In the genomic region with DNA sequence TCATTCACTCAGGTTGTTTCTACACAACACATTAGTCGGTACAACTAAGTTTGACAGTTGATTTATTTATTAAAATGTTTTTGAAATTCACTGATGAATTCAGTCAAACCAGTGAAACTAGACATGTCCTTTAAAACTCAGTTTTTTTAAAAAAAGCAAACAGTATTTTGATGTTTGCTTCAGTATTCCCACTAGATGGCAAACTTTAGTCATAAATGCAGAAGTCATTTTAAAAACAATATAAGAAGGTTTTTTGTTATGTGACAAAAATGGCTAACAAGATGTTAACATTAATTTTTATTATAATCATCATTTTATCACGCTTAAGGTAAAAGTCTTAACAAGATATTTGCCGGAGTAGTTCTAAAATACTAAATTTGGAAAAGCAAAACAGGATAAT, we compare ENCODE assay signal across 12 cellular contexts.
DNase-seq lines count a peak whose midpoint lies in the region; ATAC-seq, FAIRE-seq and TF ChIP-seq lines count a peak whose summit lies in the region.
"Had no signal": no experiment of that assay in that cellular context is flagged by ENCODE, and none has a peak within 500 bp of the region (broad histone marks: within the 10 kb centered on the region; RNA-seq: fewer than 3 reads in every experiment).

No MANE protein-coding gene starts in this region.

- TF ChIP-seq CTCF in DND-41 (IDR thresholded peaks at IDR 0.05; ENCODE audit: borderline replicate concordance, extremely low read depth, low read length, poor library complexity, severe bottlenecking) (peak; percentile 20), Loucy (conservative IDR thresholded peaks at IDR 0.05; ENCODE audit: low read length) (peak; percentile 43; the same call in 1 of the 2 replicates), astrocyte of the cerebellum (IDR thresholded peaks at IDR 0.05; ENCODE audit: low read depth, low read length, missing control alignments) (no peak)

- in situ Hi-C loops in astrocyte of the cerebellum (cut with HindIII; ENCODE audit: low sequenced_read_pairs): no loop called here

- H2AFZ ChIP-seq in DND-41 (ENCODE audit: low read depth, low read length) (no peak overlapping the region), Loucy (ENCODE audit: low read length) (no peak overlapping the region)

- no peaks in the 10 kb centered on the region for H3K79me1 ChIP-seq in mesendoderm (ENCODE audit: low read length)

- H3K36me3 ChIP-seq in DND-41 (ENCODE audit: insufficient read depth, low read length) (no peaks in the 10 kb centered on the region), Loucy (ENCODE audit: insufficient read depth, low read length) (no peaks in the 10 kb centered on the region), mesendoderm (ENCODE audit: control insufficient read depth, insufficient read depth, low read length) (no peaks in the 10 kb centered on the region)

- H3K9me3 ChIP-seq in DND-41 (ENCODE audit: insufficient read depth, low read length, severe bottlenecking) (no peaks in the 10 kb centered on the region), Loucy (ENCODE audit: insufficient read depth, low read depth, low read length) (no peaks in the 10 kb centered on the region)

- no peak overlapping the region for H3K4ac ChIP-seq in mesendoderm (ENCODE audit: low read depth, low read length)

- DNase-seq in DND-41 (no peak), astrocyte of the cerebellum (ENCODE audit: low read depth) (peak; percentile 1), mesendoderm (peak; percentile 14), NCI-H748 treated with DMSO at 0.1 percent for 48 hours (lab: John Stamatoyannopoulos, UW) (no peak), GM12891 (ENCODE audit: insufficient read length, low spot score) (no peak), NCI-H1930 (lab: John Stamatoyannopoulos, UW) (no peak)
- DNase-seq: activated T-cell treated with anti-CD3 and anti-CD28 coated beads, Interleukin-2, amount 50 U/mL, for 48 hours; HCEC 1CT; naive B cell; stimulated activated CD4-positive, alpha-beta T cell treated with anti-CD3 and anti-CD28 coated beads, Interleukin-4, amount 100 ng/mL, for 1 hour had no signal

- H4K8ac ChIP-seq in mesendoderm (ENCODE audit: low read depth, low read length): no peak overlapping the region

- H3K4me3 ChIP-seq in DND-41 (ENCODE audit: low read depth in 1 of 2, low read length in 2 of 2): no peak overlapping the region
- no peak overlapping the region for H3K4me3 ChIP-seq in Loucy (ENCODE audit: low read length, poor library complexity, severe bottlenecking)
- H3K4me3 ChIP-seq in astrocyte of the cerebellum (ENCODE audit: low read depth, low read length): no peak overlapping the region
- H3K4me3 ChIP-seq in mesendoderm (ENCODE audit: low read length): no peak overlapping the region

- H3K4me1 ChIP-seq in DND-41 (ENCODE audit: insufficient read depth, low read length): no peaks in the 10 kb centered on the region
- H3K4me1 ChIP-seq in Loucy (ENCODE audit: insufficient read depth, low read length, poor library complexity, severe bottlenecking): no peaks in the 10 kb centered on the region
- H3K4me1 ChIP-seq in mesendoderm (ENCODE audit: control insufficient read depth, low read depth, low read length): no peaks in the 10 kb centered on the region

- no peaks in the 10 kb centered on the region for H3F3A ChIP-seq in Loucy (ENCODE audit: low read depth)

- H3K23ac ChIP-seq in mesendoderm (ENCODE audit: low read length): no peak overlapping the region

- no peak overlapping the region for H3K4me2 ChIP-seq in DND-41 (ENCODE audit: insufficient read depth, low read length)
- no peak overlapping the region for H3K4me2 ChIP-seq in Loucy (ENCODE audit: low read depth, low read length, poor library complexity, severe bottlenecking)
- no peak overlapping the region for H3K4me2 ChIP-seq in mesendoderm (ENCODE audit: low read length)

- H2AK5ac ChIP-seq in mesendoderm (ENCODE audit: low read length): no peak overlapping the region

- no peaks in the 10 kb centered on the region for H3K9me2 ChIP-seq in Loucy (replicated peaks; ENCODE audit: low read depth, low read length)

- no peak overlapping the region for H2BK5ac ChIP-seq in mesendoderm (ENCODE audit: low read length)

- H3K18ac ChIP-seq in mesendoderm (ENCODE audit: low read length): no peak overlapping the region

- H4K5ac ChIP-seq in mesendoderm (ENCODE audit: low read length): no peak overlapping the region

- H3K27me3 ChIP-seq in DND-41 (ENCODE audit: insufficient read depth, low read length, poor library complexity) (no peaks in the 10 kb centered on the region), Loucy (ENCODE audit: insufficient read depth, low read length, poor library complexity, severe bottlenecking) (no peaks in the 10 kb centered on the region), mesendoderm (ENCODE audit: insufficient read depth, low read length, poor library complexity) (no peaks in the 10 kb centered on the region)

- H2BK120ac ChIP-seq in mesendoderm (ENCODE audit: low read depth, low read length): no peak overlapping the region

- TF ChIP-seq POLR2A in GM12891 (IDR thresholded peaks at IDR 0.05; ENCODE audit: low read depth, low read length): no peak

- H3K9ac ChIP-seq in DND-41 (ENCODE audit: low read depth, low read length) (no peak overlapping the region), Loucy (ENCODE audit: low read depth, low read length, poor library complexity, severe bottlenecking) (no peak overlapping the region), mesendoderm (ENCODE audit: low read length) (no peak overlapping the region)

- no CpG with 5 or more reads among the region's 3 CpGs for WGBS in mesendoderm (ENCODE audit: extremely low coverage, insufficient coverage, low lambda C conversion rate)

- H3K79me2 ChIP-seq in DND-41 (ENCODE audit: insufficient read depth, low read length): no peaks in the 10 kb centered on the region
- no peaks in the 10 kb centered on the region for H3K79me2 ChIP-seq in Loucy (ENCODE audit: insufficient read depth, low read length)
- H3K79me2 ChIP-seq in mesendoderm (ENCODE audit: control insufficient read depth, insufficient read depth, low read length): no peaks in the 10 kb centered on the region

- H3K27ac ChIP-seq in DND-41 (ENCODE audit: low read length): no peak overlapping the region
- no peak overlapping the region for H3K27ac ChIP-seq in mesendoderm (ENCODE audit: low read depth, low read length)

- no peak overlapping the region for H3K56ac ChIP-seq in mesendoderm (ENCODE audit: low read length)

- no peak for ATAC-seq in DND-41 (ENCODE audit: insufficient read depth, low read depth)
- ATAC-seq in GM19463 (IDR thresholded peaks at IDR 0.05; ENCODE audit: unreplicated experiment): no peak

- no peak overlapping the region for H2BK15ac ChIP-seq in mesendoderm (replicated peaks; ENCODE audit: low read depth)

- H4K20me1 ChIP-seq in DND-41 (ENCODE audit: insufficient read depth, low read length): no peaks in the 10 kb centered on the region
- no peaks in the 10 kb centered on the region for H4K20me1 ChIP-seq in Loucy (ENCODE audit: insufficient read depth, low read length, poor library complexity, severe bottlenecking)

- FAIRE-seq in GM12891 (lab: Jason Lieb, UNC): no peak

TF ChIP-seq in GM12891, 5 proteins besides CTCF, POLR2A, EP300 and RAD21:
- TF ChIP-seq POU2F2 (IDR thresholded peaks at IDR 0.05; ENCODE audit: low read depth, low read length) (no peak), TAF1 (IDR thresholded peaks at IDR 0.05; ENCODE audit: low read depth, low read length) (no peak), PAX5 (IDR thresholded peaks at IDR 0.05; ENCODE audit: insufficient read depth, low read length, severe bottlenecking) (no peak), POLR2AphosphoS5 (IDR thresholded peaks at IDR 0.05; ENCODE audit: low read depth, low read length) (no peak), SPI1 (IDR thresholded peaks at IDR 0.05; ENCODE audit: low read depth, low read length) (no peak)

Comparison
In these comparisons a context has a peak if more than half of its experiments do, and no peak if none do; other contexts are left out.
1. DNase-seq: peak in astrocyte of the cerebellum (single experiment) and mesendoderm (single experiment); none in DND-41 (single experiment), NCI-H748 treated with DMSO at 0.1 percent for 48 hours (single experiment), GM12891 (single experiment) and NCI-H1930 (0 of 2).